Comparison of ENCODE assay signal across 15 cellular contexts in genomic region chr2:191713837-191714236, GRCh38. TPM values are rescaled to one million over a fixed set of nuclear protein-coding genes. Genes with fewer than 3 reads are reported as not detected.
DNase-seq lines count a peak whose midpoint lies in the region; ATAC-seq and TF ChIP-seq lines count a peak whose summit lies in the region.
"Had no signal": no experiment of that assay in that cellular context is flagged by ENCODE, and none has a peak within 500 bp of the region (broad histone marks: within the 10 kb centered on the region; RNA-seq: fewer than 3 reads in every experiment).

No MANE protein-coding gene starts in this region.

- TF ChIP-seq POLR2A in lower leg skin (IDR thresholded peaks at IDR 0.05) (no peak), suprapubic skin (IDR thresholded peaks at IDR 0.05) (no peak)

- WGBS in lower leg skin, 2 donors, result 67 to 84% methylated on average over 1 of the region's 1 CpG
- 83% methylated on average over 1 of the region's 1 CpG for WGBS in suprapubic skin

- ATAC-seq in HG03025 (IDR thresholded peaks at IDR 0.05; ENCODE audit: low FRiP score, unreplicated experiment), result no peak
- ATAC-seq: Right ventricle myocardium inferior had no signal

- peak; percentile 63 for TF ChIP-seq CTCF in 22Rv1 (IDR thresholded peaks at IDR 0.05)
- TF ChIP-seq CTCF in GM10248 (IDR thresholded peaks at IDR 0.05; ENCODE audit: control extremely low read depth, extremely low read depth, low read depth, missing control alignments), result peak; percentile 31
- TF ChIP-seq CTCF in LNCaP clone FGC (IDR thresholded peaks at IDR 0.05; ENCODE audit: control insufficient read depth, extremely low read depth, insufficient read depth), result 0 out of 2 replicates have a peak, but pooled peaks have one; percentile 7
- TF ChIP-seq CTCF in brain microvascular endothelial cell (IDR thresholded peaks at IDR 0.05; ENCODE audit: low read depth, low read length, missing control alignments), result peak; percentile 32
- TF ChIP-seq CTCF in lower leg skin (IDR thresholded peaks at IDR 0.05), result no peak
- TF ChIP-seq CTCF in suprapubic skin (IDR thresholded peaks at IDR 0.05), result no peak

- H3K27ac ChIP-seq in 22Rv1 (no peak overlapping the region), brain microvascular endothelial cell (no peak overlapping the region), suprapubic skin (no peak overlapping the region)
- H3K27ac ChIP-seq: GM23248, neutrophil, thoracic aorta had no signal

- in situ Hi-C loops in brain microvascular endothelial cell (cut with HindIII; ENCODE audit: low pct_ligation_motif_present, low sequenced_read_pairs), result no loop called here

- H3K9me3 ChIP-seq in suprapubic skin, result no peaks in the 10 kb centered on the region
- H3K9me3 ChIP-seq: neutrophil, thoracic aorta had no signal

- intact Hi-C loops in lower leg skin (cut with DNase I; ENCODE audit: low total_unique reads), result no loop called here

- no peaks in the 10 kb centered on the region for H3K4me1 ChIP-seq in suprapubic skin

- H3K27me3 ChIP-seq in brain microvascular endothelial cell (replicated peaks), result no peaks in the 10 kb centered on the region
- no peaks in the 10 kb centered on the region for H3K27me3 ChIP-seq in suprapubic skin
- H3K27me3 ChIP-seq: neutrophil had no signal

- DNase-seq in GM10248 (ENCODE audit: extremely low spot score) (no peak), LNCaP clone FGC (ENCODE audit: low read depth) (no peak), brain microvascular endothelial cell (no peak), NCI-H524 treated with DMSO at 0.1 percent for 48 hours (lab: John Stamatoyannopoulos, UW) (no peak), lower leg skin (ENCODE audit: low spot score in 2 of 2) (no peak), suprapubic skin (ENCODE audit: low spot score in 2 of 2) (no peak)
- DNase-seq: activated CD4-positive, alpha-beta T cell treated with anti-CD3 and anti-CD28 coated beads, Interleukin-2, amount 50 U/mL, for 1 hour; GM23248; NCI-H1105; stimulated activated CD4-positive, alpha-beta T cell treated with anti-CD3 and anti-CD28 coated beads, Interleukin-2, amount 100 ng/mL, for 48 hours had no signal

- no peaks in the 10 kb centered on the region for H3K36me3 ChIP-seq in brain microvascular endothelial cell (replicated peaks)
- H3K36me3 ChIP-seq in suprapubic skin, result no peaks in the 10 kb centered on the region
- H3K36me3 ChIP-seq: thoracic aorta had no signal

- H3K4me3 ChIP-seq in LNCaP clone FGC (ENCODE audit: low read depth, low read length), result no peak overlapping the region
- no peak overlapping the region for H3K4me3 ChIP-seq in brain microvascular endothelial cell (ENCODE audit: low read depth, low read length)
- H3K4me3 ChIP-seq in lower leg skin (ENCODE audit: low read depth, poor library complexity, severe bottlenecking), result no peak overlapping the region
- H3K4me3 ChIP-seq in suprapubic skin, result no peak overlapping the region
- H3K4me3 ChIP-seq: GM23248, thoracic aorta had no signal

- TF ChIP-seq EP300 in suprapubic skin (IDR thresholded peaks at IDR 0.05), result no peak

- CTCF ChIA-PET in GM10248 (lab: Yijun Ruan, JAX), result interaction anchor here (7.7 kb wide), 1 partner anchor 17 kb away, joined by 38 read pairs; no protein-coding TSS in a partner anchor

- POLR2A ChIA-PET in GM10248 (lab: Yijun Ruan, JAX), result no interaction called here

RNA-seq across cellular contexts. Expression of gene NABP1, which starts 35.9 kb away (rescaled TPM):
- total RNA-seq in lower leg skin (10 to 100 TPM in 1 of 4 donors, 1 to 10 TPM in 3; 6.2 to 38.0 (median 9.5) TPM), suprapubic skin (10 to 100 TPM in 3 of 4 donors, 1 to 10 TPM in 1; 6.3 to 33.6 (median 16.1) TPM)

Comparison
In these comparisons a context has a peak if more than half of its experiments do, and no peak if none do; other contexts are left out.
1. CTCF ChIP-seq: peak in 22Rv1 (single experiment), GM10248 (single experiment), LNCaP clone FGC (single experiment) and brain microvascular endothelial cell (single experiment); none in lower leg skin (0 of 3) and suprapubic skin (0 of 2).